Comparison of ENCODE assay signal across 28 cellular contexts in genomic region chr9:17380126-17380861, GRCh38.
"Had no signal": no experiment of that assay in that cellular context is flagged by ENCODE, and none has a peak within 500 bp of the region (broad histone marks: within the 10 kb centered on the region; RNA-seq: fewer than 3 reads in every experiment).

No MANE protein-coding gene starts in this region.

- H3K27me3 ChIP-seq: ascending aorta, esophagus muscularis mucosa had no signal

- H3K4me3 ChIP-seq: ascending aorta, esophagus muscularis mucosa had no signal

- ATAC-seq: activated naive CD4-positive, alpha-beta T cell treated with anti-CD3 and anti-CD28 coated beads, Interleukin-2, amount 50 U/mL, for 72 hours; activated T-cell treated with anti-CD3 and anti-CD28 coated beads, Interleukin-2, amount 50 U/mL, for 72 hours; effector memory CD8-positive, alpha-beta T cell; WTC11 had no signal

- DNase-seq: activated CD4-positive, alpha-beta memory T cell treated with anti-CD3 and anti-CD28 coated beads, Interleukin-2, amount 10 ng/mL, durations not matched to agents 7 days and 5 days; activated CD4-positive, alpha-beta T cell treated with anti-CD3 and anti-CD28 coated beads for 1 hour; activated CD4-positive, alpha-beta T cell treated with anti-CD3 and anti-CD28 coated beads for 4 hours; activated CD4-positive, alpha-beta T cell treated with anti-CD3 and anti-CD28 coated beads, Interleukin-2, amount 10 ng/mL, durations not matched to agents 7 days and 5 days; activated CD4-positive, alpha-beta T cell treated with anti-CD3 and anti-CD28 coated beads, Interleukin-2, amount 50 U/mL, for 4 hours; activated CD8-positive, alpha-beta memory T cell treated with anti-CD3 and anti-CD28 coated beads, Interleukin-2, amount 50 U/mL, for 48 hours; activated gamma-delta T cell; activated naive CD4-positive, alpha-beta T cell; activated naive CD4-positive, alpha-beta T cell treated with anti-CD3 and anti-CD28 coated beads, Interleukin-2, amount 10 ng/mL, durations not matched to agents 7 days and 5 days; activated naive CD8-positive, alpha-beta T cell treated with anti-CD3 and anti-CD28 coated beads, Interleukin-2, amount 10 ng/mL, durations not matched to agents 7 days and 5 days; activated T-cell treated with anti-CD3 and anti-CD28 coated beads for 4 hours; activated T-cell treated with anti-CD3 and anti-CD28 coated beads, Interleukin-2, amount 50 U/mL, for 24 hours; activated T-cell treated with anti-CD3 and anti-CD28 coated beads, Interleukin-2, amount 50 U/mL, for 72 hours; caudate nucleus; cortex of kidney; dermis blood vessel endothelial cell; effector CD4-positive, alpha-beta T cell; effector memory CD8-positive, alpha-beta T cell; head of caudate nucleus; T-helper 2 cell had no signal

- H3K36me3 ChIP-seq: ascending aorta, esophagus muscularis mucosa had no signal

- FAIRE-seq: colon, frontal cortex, TTC549 had no signal

- H3K27ac ChIP-seq: ascending aorta, esophagus muscularis mucosa, VCaP had no signal
